In the genomic region with DNA sequence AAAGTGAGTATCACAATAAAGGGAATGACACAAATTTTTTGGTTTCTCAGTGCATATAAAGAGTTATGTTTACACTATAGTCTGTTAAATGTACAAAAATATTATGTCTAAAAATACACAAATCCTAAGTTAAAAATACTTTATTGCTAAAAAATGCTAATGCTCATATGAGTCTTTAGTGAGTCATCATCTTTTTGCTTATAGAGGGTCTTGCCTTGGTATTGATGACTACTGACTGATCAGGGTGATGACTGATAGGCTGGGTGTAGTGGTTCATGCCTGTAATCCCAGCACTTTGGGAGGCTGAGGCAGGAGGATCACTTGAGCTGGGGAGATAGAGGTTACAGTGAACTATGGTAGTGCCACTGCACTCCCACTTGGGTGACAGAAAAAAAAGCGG, we compare ENCODE assay signal across 26 cellular contexts.
"Had no signal": no experiment of that assay in that cellular context is flagged by ENCODE, and none has a peak within 500 bp of the region (broad histone marks: within the 10 kb centered on the region; RNA-seq: fewer than 3 reads in every experiment).

No MANE protein-coding gene starts in this region.

- H3K36me3 ChIP-seq: colonic mucosa, thoracic aorta, transverse colon had no signal

- H3K9ac ChIP-seq: parathyroid adenoma had no signal

- H3K4me2 ChIP-seq: hepatocyte had no signal

- H3K4me3 ChIP-seq: colonic mucosa, esophagus squamous epithelium, hepatocyte, lung, psoas muscle, spleen, thoracic aorta, transverse colon had no signal

- H3K9me3 ChIP-seq: colonic mucosa, esophagus squamous epithelium, psoas muscle, spleen, thoracic aorta, transverse colon had no signal

- H3K27ac ChIP-seq: colonic mucosa, esophagus squamous epithelium, hepatocyte, parathyroid adenoma, psoas muscle, spleen, thoracic aorta, transverse colon had no signal

- H3K4me1 ChIP-seq: colonic mucosa, esophagus squamous epithelium, parathyroid adenoma, psoas muscle, spleen, transverse colon had no signal

- FAIRE-seq: kidney had no signal

- ATAC-seq: left colon; left ventricle myocardium superior; psoas muscle; sciatic nerve; stimulated activated naive B cell treated with anti-CD40 and anti-IgM and Interleukin-4, amounts not matched to agents 10 μg/mL and 1 μg/mL and 100 μg/mL, for 72 hours; stimulated activated naive CD8-positive, alpha-beta T cell treated with anti-CD3 and anti-CD28 coated beads, Interleukin-15, amount 100 ng/mL, for 72 hours had no signal

- H3K27me3 ChIP-seq: colonic mucosa, esophagus squamous epithelium, hepatocyte, spleen, transverse colon had no signal

- H2AFZ ChIP-seq: hepatocyte, parathyroid adenoma had no signal

- H3K79me2 ChIP-seq: hepatocyte, parathyroid adenoma had no signal

- DNase-seq: colonic mucosa; dermis blood vessel endothelial cell; esophagus squamous epithelium; foreskin melanocyte; head of caudate nucleus; kidney; left colon; left ventricle myocardium superior; mesendoderm; naive B cell; occipital lobe; psoas muscle; retina; spleen; stimulated activated CD4-positive, alpha-beta T cell treated with anti-CD3 and anti-CD28 coated beads, Interleukin-15, amount 100 ng/mL, for 24 hours; stimulated activated CD4-positive, alpha-beta T cell treated with anti-CD3 and anti-CD28 coated beads, Interleukin-1b, Interleukin-23, amount 100 ng/mL, for 48 hours; stimulated activated CD4-positive, alpha-beta T cell treated with anti-CD3 and anti-CD28 coated beads, Interleukin-4, amount 100 ng/mL, for 24 hours; stimulated activated naive B cell treated with anti-CD40 and anti-IgM and Interleukin-4, amounts not matched to agents 10 μg/mL and 1 μg/mL and 100 μg/mL, for 72 hours; stimulated activated naive CD8-positive, alpha-beta T cell treated with anti-CD3 and anti-CD28 coated beads, Interleukin-15, amount 100 ng/mL, for 72 hours; substantia nigra; transverse colon had no signal
